Comparison of ENCODE assay signal across 16 cellular contexts in genomic region chr20:32493356-32493755, GRCh38.
DNase-seq lines count a peak whose midpoint lies in the region; ATAC-seq and TF ChIP-seq lines count a peak whose summit lies in the region.
"Had no signal": no experiment of that assay in that cellular context is flagged by ENCODE, and none has a peak within 500 bp of the region (broad histone marks: within the 10 kb centered on the region; RNA-seq: fewer than 3 reads in every experiment).

No MANE protein-coding gene starts in this region.

- no peak for TF ChIP-seq CTCF in CD4-positive, alpha-beta T cell (IDR thresholded peaks at IDR 0.05)
- TF ChIP-seq CTCF in endodermal cell (conservative IDR thresholded peaks at IDR 0.05) = no peak
- no peak for TF ChIP-seq CTCF in transverse colon (IDR thresholded peaks at IDR 0.05)
- no peak for TF ChIP-seq CTCF in neural progenitor cell (IDR thresholded peaks at IDR 0.05)

- no peak for ATAC-seq in CD4-positive, alpha-beta T cell (ENCODE audit: poor library complexity)
- ATAC-seq: CD8-positive, alpha-beta T cell had no signal

- no peak overlapping the region for H2BK12ac ChIP-seq in neuronal stem cell (ENCODE audit: low read length)

- H3K27me3 ChIP-seq in BLaER1 (no peaks in the 10 kb centered on the region), endodermal cell (ENCODE audit: control insufficient read depth, insufficient read depth, low read length, poor library complexity, severe bottlenecking) (no peaks in the 10 kb centered on the region), neuronal stem cell (ENCODE audit: control insufficient read depth in 3 of 3, insufficient read depth in 3 of 3, low read depth in 1 of 3, low read length in 3 of 3) (no peaks in the 10 kb centered on the region), transverse colon (no peaks in the 10 kb centered on the region), neural progenitor cell (no peaks in the 10 kb centered on the region)
- H3K27me3 ChIP-seq in CD4-positive, alpha-beta T cell (ENCODE audit: control insufficient read depth, insufficient read depth, low read length) = no peaks in the 10 kb centered on the region

- H3K4me1 ChIP-seq in BLaER1 = peaks cover 79% of the 10 kb centered on the region
- H3K4me1 ChIP-seq in endodermal cell (ENCODE audit: control insufficient read depth, insufficient read depth, low read length) = peaks cover 13% of the 10 kb centered on the region
- peaks cover 7 to 22% of the 10 kb centered on the region in 2 donors for H3K4me1 ChIP-seq in neuronal stem cell (ENCODE audit: control insufficient read depth in 2 of 2, insufficient read depth in 1 of 2, low read depth in 1 of 2, low read length in 2 of 2)
- no peaks in the 10 kb centered on the region for H3K4me1 ChIP-seq in transverse colon
- H3K4me1 ChIP-seq in neural progenitor cell = peaks cover 12% of the 10 kb centered on the region
- H3K4me1 ChIP-seq: HAP-1 had no signal

- 91 to 92% methylated on average over 7 to 10 of the region's 10 CpGs for WGBS in endodermal cell (ENCODE audit: insufficient coverage in 1 of 2, insufficient read length in 1 of 2), 2 experiments
- no CpG with 5 or more reads among the region's 10 CpGs for WGBS in neuronal stem cell (ENCODE audit: extremely low coverage in 2 of 2, insufficient read length in 2 of 2, insufficient replicate concordance in 1 of 2), 2 donors
- WGBS in transverse colon (ENCODE audit: low coverage in 1 of 2), 2 donors = 94 to 95% methylated on average over 4 to 10 of the region's 10 CpGs

- no peak overlapping the region for H2BK5ac ChIP-seq in neuronal stem cell (ENCODE audit: low read length)

- no peak overlapping the region for H3K4me3 Mint-ChIP-seq in CD4-positive, alpha-beta T cell
- H3K4me3 Mint-ChIP-seq in endodermal cell (no peak overlapping the region), neural progenitor cell (no peak overlapping the region)
- H3K4me3 Mint-ChIP-seq: CD8-positive, alpha-beta T cell had no signal

- intact Hi-C loops in CD4-positive, alpha-beta T cell (cut with DNase I, micrococcal nuclease) = no loop called here
- intact Hi-C loops in transverse colon (cut with DNase I; ENCODE audit: low total_unique reads) = no loop called here

- TF ChIP-seq POLR2A in transverse colon (IDR thresholded peaks at IDR 0.05) = no peak

- H3K4me3 ChIP-seq in BLaER1 (no peak overlapping the region), endodermal cell (ENCODE audit: low read length) (no peak overlapping the region), neuronal stem cell (ENCODE audit: low read length in 2 of 2) (no peak overlapping the region), transverse colon (no peak overlapping the region), neural progenitor cell (no peak overlapping the region)
- H3K4me3 ChIP-seq: HAP-1 had no signal

- H3K9ac ChIP-seq in BLaER1 = no peak overlapping the region
- no peak overlapping the region for H3K9ac ChIP-seq in endodermal cell (ENCODE audit: extremely low read depth, low read length, poor library complexity, severe bottlenecking)
- no peak overlapping the region for H3K9ac ChIP-seq in neuronal stem cell (ENCODE audit: low read depth, low read length, poor library complexity)
- H3K9ac ChIP-seq in neural progenitor cell = no peak overlapping the region

- H3K27ac Mint-ChIP-seq in CD4-positive, alpha-beta T cell = no peak overlapping the region
- H3K27ac Mint-ChIP-seq in endodermal cell (no peak overlapping the region), neural progenitor cell (no peak overlapping the region)

- H3K14ac ChIP-seq in neuronal stem cell (ENCODE audit: low read length) = no peak overlapping the region

- H3K36me3 ChIP-seq in BLaER1 = peaks cover 50% of the 10 kb centered on the region
- no peaks in the 10 kb centered on the region for H3K36me3 ChIP-seq in endodermal cell (ENCODE audit: control insufficient read depth, insufficient read depth, low read length)
- H3K36me3 ChIP-seq in neuronal stem cell (replicated peaks in 1 of 2; ENCODE audit: control insufficient read depth in 2 of 2, insufficient read depth in 2 of 2, low read length in 2 of 2) = no peaks in the 10 kb centered on the region
- H3K36me3 ChIP-seq in transverse colon = no peaks in the 10 kb centered on the region
- H3K36me3 ChIP-seq in neural progenitor cell = no peaks in the 10 kb centered on the region
- H3K36me3 ChIP-seq: HAP-1 had no signal

- H3K79me2 ChIP-seq in neural progenitor cell (ENCODE audit: low read depth) = no peaks in the 10 kb centered on the region

- H3K9me3 ChIP-seq in BLaER1 (peaks cover 7% of the 10 kb centered on the region; the same call in 1 of the 2 replicates), endodermal cell (ENCODE audit: control insufficient read depth, low read length) (peaks cover under 1% of the 10 kb centered on the region), neuronal stem cell (replicated peaks in 1 of 2; ENCODE audit: control insufficient read depth in 2 of 2, insufficient read depth in 1 of 2, low read depth in 1 of 2, low read length in 2 of 2) (no peaks in the 10 kb centered on the region), transverse colon (no peaks in the 10 kb centered on the region), neural progenitor cell (ENCODE audit: low read depth) (no peaks in the 10 kb centered on the region)
- no peaks in the 10 kb centered on the region for H3K9me3 ChIP-seq in CD4-positive, alpha-beta T cell (ENCODE audit: control insufficient read depth, low read length)
- H3K9me3 ChIP-seq: HAP-1 had no signal

- H4K91ac ChIP-seq in neuronal stem cell (ENCODE audit: low read depth, low read length, poor library complexity) = no peak overlapping the region

- CTCF ChIA-PET in CD4-positive, alpha-beta T cell (lab: Charles Lee) = no interaction called here

- H4K8ac ChIP-seq in neuronal stem cell (ENCODE audit: low read depth, low read length) = no peak overlapping the region

- no peak for DNase-seq in CD4-positive, alpha-beta T cell
- DNase-seq in endodermal cell (peak; percentile 14), neuronal stem cell (ENCODE audit: low spot score) (no peak), anterior cingulate cortex (lab: John Stamatoyannopoulos, UW) (no peak), transverse colon (no peak), neural progenitor cell (ENCODE audit: low spot score) (no peak)
- DNase-seq: CD8-positive, alpha-beta T cell; DMS79; MV-4-11; NCI-H1417; NCI-H1930; NCI-H446; NK-92 treated with Interleukin-12 subunit alpha and Interleukin-12 subunit beta, amount 100 ng/mL, for 24 hours; SIG-M5 had no signal

- H3K79me1 ChIP-seq in neuronal stem cell (ENCODE audit: low read depth, low read length) = no peaks in the 10 kb centered on the region

- no peaks in the 10 kb centered on the region for H3F3A ChIP-seq in neural progenitor cell (ENCODE audit: low read depth)

- in situ Hi-C loops in transverse colon (cut with MboI; ENCODE audit: low pct_ligation_motif_present in 1 of 4, low pct_unique_long_range_greater_than_20kb in 1 of 4, low sequenced_read_pairs in 3 of 4) = no loop called here

- H3K9me3 Mint-ChIP-seq in CD4-positive, alpha-beta T cell = no peaks in the 10 kb centered on the region
- H3K9me3 Mint-ChIP-seq in endodermal cell (peaks cover 1% of the 10 kb centered on the region), neural progenitor cell (peaks cover 2% of the 10 kb centered on the region)

- H4K20me1 ChIP-seq in BLaER1 (0 out of 2 replicates have a peak, but pooled peaks cover 5% of the 10 kb centered on the region), neural progenitor cell (ENCODE audit: low read depth) (no peaks in the 10 kb centered on the region)

- H3K27me3 Mint-ChIP-seq in CD4-positive, alpha-beta T cell = no peaks in the 10 kb centered on the region
- no peaks in the 10 kb centered on the region for H3K27me3 Mint-ChIP-seq in endodermal cell (ENCODE audit: insufficient read depth)
- no peaks in the 10 kb centered on the region for H3K27me3 Mint-ChIP-seq in neural progenitor cell (ENCODE audit: insufficient read depth, low read depth)

- no peak for TF ChIP-seq EP300 in transverse colon (IDR thresholded peaks at IDR 0.05; ENCODE audit: low read depth)

- H3K4ac ChIP-seq in neuronal stem cell (ENCODE audit: low read length) = no peak overlapping the region

- no peak overlapping the region for H2BK15ac ChIP-seq in neuronal stem cell (ENCODE audit: low read length)

- no peak overlapping the region for H3K23ac ChIP-seq in neuronal stem cell (ENCODE audit: low read depth, low read length, poor library complexity)

- H2AFZ ChIP-seq in neuronal stem cell (ENCODE audit: low read length) (no peak overlapping the region), neural progenitor cell (replicated peaks) (no peak overlapping the region)

- peaks cover 64% of the 10 kb centered on the region for H3K4me1 Mint-ChIP-seq in CD4-positive, alpha-beta T cell (ENCODE audit: low read depth)
- H3K4me1 Mint-ChIP-seq in endodermal cell = peaks cover 26% of the 10 kb centered on the region
- H3K4me1 Mint-ChIP-seq in neural progenitor cell = peaks cover 19% of the 10 kb centered on the region

- H2AK5ac ChIP-seq in neuronal stem cell (ENCODE audit: low read depth, low read length) = peak overlapping the region; percentile 82

- H2BK120ac ChIP-seq in neuronal stem cell (ENCODE audit: low read depth, low read length) = no peak overlapping the region

- peak overlapping the region; percentile 73 for H3K4me2 ChIP-seq in BLaER1
- H3K4me2 ChIP-seq in neuronal stem cell (ENCODE audit: insufficient read depth, low read length, poor library complexity, severe bottlenecking) = no peak overlapping the region
- no peak overlapping the region for H3K4me2 ChIP-seq in neural progenitor cell

- POLR2A ChIA-PET in CD4-positive, alpha-beta T cell (lab: Charles Lee) = interaction anchor here (0.6 kb wide), 1 partner anchor 40 kb away, joined by 3 read pairs; no protein-coding TSS in a partner anchor

- H3K27ac ChIP-seq in BLaER1 (peak overlapping the region; percentile 47), endodermal cell (ENCODE audit: low read depth, low read length) (no peak overlapping the region), neuronal stem cell (replicated peaks; ENCODE audit: low read length) (no peak overlapping the region), transverse colon (no peak overlapping the region), neural progenitor cell (no peak overlapping the region)
- peak overlapping the region; percentile 21 for H3K27ac ChIP-seq in CD4-positive, alpha-beta T cell (ENCODE audit: low read depth, low read length)

- H3K18ac ChIP-seq in neuronal stem cell (ENCODE audit: low read length) = no peak overlapping the region

- peaks cover 76% of the 10 kb centered on the region for H3K36me3 Mint-ChIP-seq in CD4-positive, alpha-beta T cell (ENCODE audit: low read depth)
- H3K36me3 Mint-ChIP-seq in endodermal cell (ENCODE audit: low read depth) (peaks cover 1% of the 10 kb centered on the region), neural progenitor cell (no peaks in the 10 kb centered on the region)

Comparison
In these comparisons a context has a peak if more than half of its experiments do, and no peak if none do; other contexts are left out.
1. H3K27ac ChIP-seq: peak in BLaER1 (single experiment) and CD4-positive, alpha-beta T cell (single experiment); none in endodermal cell (single experiment), neuronal stem cell (single experiment), transverse colon (0 of 4) and neural progenitor cell (single experiment).